1 cellular context compared by ENCODE assay signal in genomic region chr16:17474572-17474971, GRCh38.
TF ChIP-seq lines count a peak whose summit lies in the region.

No MANE protein-coding gene starts in this region.

TF ChIP-seq in HepG2, 621 proteins besides CTCF, POLR2A, EP300 and RAD21 (continued from another document):
- TF ChIP-seq MYC (CRISPR knock-in tag; IDR thresholded peaks at IDR 0.05; ENCODE audit: borderline replicate concordance) (0 out of 2 replicates have a peak, but pooled peaks have one; percentile 9), ZNF329 (CRISPR knock-in tag; IDR thresholded peaks at IDR 0.05; ENCODE audit: low read depth) (no peak), ZNF556 (CRISPR knock-in tag; IDR thresholded peaks at IDR 0.05; ENCODE audit: borderline replicate concordance) (no peak)
